In genomic region chr17:35315283-35315682, GRCh38 we compare ENCODE assay signal across 10 cellular contexts. TPM values are rescaled to one million over a fixed set of nuclear protein-coding genes. Genes with fewer than 3 reads are reported as not detected.
DNase-seq lines count a peak whose midpoint lies in the region; ATAC-seq and TF ChIP-seq lines count a peak whose summit lies in the region.
"Had no signal": no experiment of that assay in that cellular context is flagged by ENCODE, and none has a peak within 500 bp of the region (broad histone marks: within the 10 kb centered on the region; RNA-seq: fewer than 3 reads in every experiment).

No MANE protein-coding gene starts in this region.

- H3K27me3 Mint-ChIP-seq in stimulated activated naive CD8-positive, alpha-beta T cell treated with anti-CD3 and anti-CD28 coated beads, Interleukin-15, Interleukin-2, amounts not matched to agents 100 ng/mL and 50 ng/mL, for 24 hours = no peaks in the 10 kb centered on the region
- H3K27me3 Mint-ChIP-seq in activated CD8-positive, alpha-beta T cell treated with anti-CD3 and anti-CD28 coated beads for 36 hours = no peaks in the 10 kb centered on the region

- no peak overlapping the region for H3K4me2 ChIP-seq in MM.1S (ENCODE audit: low read depth, low read length)
- H3K4me2 ChIP-seq: KMS-11 had no signal

- H3K4me3 ChIP-seq in breast epithelium (no peak overlapping the region), MM.1S (ENCODE audit: low read length) (no peak overlapping the region)

- TF ChIP-seq POLR2A in breast epithelium (IDR thresholded peaks at IDR 0.05) = no peak

- no peak overlapping the region for H3K27ac Mint-ChIP-seq in stimulated activated naive CD8-positive, alpha-beta T cell treated with anti-CD3 and anti-CD28 coated beads, Interleukin-15, Interleukin-2, amounts not matched to agents 100 ng/mL and 50 ng/mL, for 24 hours
- no peak overlapping the region for H3K27ac Mint-ChIP-seq in activated CD8-positive, alpha-beta T cell treated with anti-CD3 and anti-CD28 coated beads for 36 hours

- POLR2A ChIA-PET in activated CD8-positive, alpha-beta T cell treated with anti-CD3 and anti-CD28 coated beads for 36 hours (lab: Charles Lee) = interaction anchor here (4.0 kb wide), 1 partner anchor 223 kb away, joined by 35 read pairs; the partner anchor contains the start of gene SLFN12L

- H3K4me1 ChIP-seq in breast epithelium = peaks cover 5 to 23% of the 10 kb centered on the region in 2 donors
- 0 out of 2 replicates have a peak, but pooled peaks cover 6% of the 10 kb centered on the region for H3K4me1 ChIP-seq in MM.1S (ENCODE audit: low read length)

- H3K9ac ChIP-seq in MM.1S (ENCODE audit: low read length) = no peak overlapping the region
- H3K9ac ChIP-seq: KMS-11 had no signal

- H3K4me1 Mint-ChIP-seq in stimulated activated naive CD8-positive, alpha-beta T cell treated with anti-CD3 and anti-CD28 coated beads, Interleukin-15, Interleukin-2, amounts not matched to agents 100 ng/mL and 50 ng/mL, for 24 hours (ENCODE audit: low read depth) = peaks cover 39% of the 10 kb centered on the region
- H3K4me1 Mint-ChIP-seq in activated CD8-positive, alpha-beta T cell treated with anti-CD3 and anti-CD28 coated beads for 36 hours (ENCODE audit: low read depth) = peaks cover 49% of the 10 kb centered on the region

- no peaks in the 10 kb centered on the region for H3K9me2 ChIP-seq in MM.1S (replicated peaks; ENCODE audit: insufficient read depth, low read length)

- CTCF ChIA-PET in activated CD8-positive, alpha-beta T cell treated with anti-CD3 and anti-CD28 coated beads for 36 hours (lab: Charles Lee) = interaction anchor here (0.9 kb wide), 1 partner anchor 224 kb away, joined by 4 read pairs; no protein-coding TSS in a partner anchor

- no peaks in the 10 kb centered on the region for H3K9me3 Mint-ChIP-seq in stimulated activated naive CD8-positive, alpha-beta T cell treated with anti-CD3 and anti-CD28 coated beads, Interleukin-15, Interleukin-2, amounts not matched to agents 100 ng/mL and 50 ng/mL, for 24 hours
- H3K9me3 Mint-ChIP-seq in activated CD8-positive, alpha-beta T cell treated with anti-CD3 and anti-CD28 coated beads for 36 hours = no peaks in the 10 kb centered on the region

- peaks cover 6% of the 10 kb centered on the region for H3K36me3 Mint-ChIP-seq in stimulated activated naive CD8-positive, alpha-beta T cell treated with anti-CD3 and anti-CD28 coated beads, Interleukin-15, Interleukin-2, amounts not matched to agents 100 ng/mL and 50 ng/mL, for 24 hours (ENCODE audit: low read depth)
- H3K36me3 Mint-ChIP-seq in activated CD8-positive, alpha-beta T cell treated with anti-CD3 and anti-CD28 coated beads for 36 hours (ENCODE audit: low read depth) = peaks cover 3% of the 10 kb centered on the region

- DNase-seq in stimulated activated naive CD8-positive, alpha-beta T cell treated with anti-CD3 and anti-CD28 coated beads, Interleukin-15, Interleukin-2, amounts not matched to agents 100 U/mL and 50 U/mL, for 24 hours = no peak
- DNase-seq in breast epithelium (ENCODE audit: low spot score in 2 of 2) (no peak), lung microvascular endothelial cell (ENCODE audit: low read depth in 2 of 2) (peak; percentile 58 to 71), MM.1S (no peak), RPMI8226 (no peak)
- DNase-seq in activated CD8-positive, alpha-beta T cell treated with anti-CD3 and anti-CD28 coated beads for 36 hours = no peak
- DNase-seq: effector memory CD4-positive, alpha-beta T cell had no signal

- peak overlapping the region; percentile 72 to 86 for H3K27ac ChIP-seq in breast epithelium
- no peak overlapping the region for H3K27ac ChIP-seq in MM.1S (ENCODE audit: low read length)
- H3K27ac ChIP-seq: KMS-11 had no signal

- no peaks in the 10 kb centered on the region for H3K79me2 ChIP-seq in MM.1S (ENCODE audit: low read length)

- H2AFZ ChIP-seq in MM.1S (ENCODE audit: low read length) = no peak overlapping the region

- no peaks in the 10 kb centered on the region for H3K27me3 ChIP-seq in breast epithelium
- no peaks in the 10 kb centered on the region for H3K27me3 ChIP-seq in MM.1S (replicated peaks; ENCODE audit: insufficient read depth, low read length)

- no peak for ATAC-seq in stimulated activated naive CD8-positive, alpha-beta T cell treated with anti-CD3 and anti-CD28 coated beads, Interleukin-15, Interleukin-2, amounts not matched to agents 100 U/mL and 50 U/mL, for 24 hours
- no peak for ATAC-seq in activated CD8-positive, alpha-beta T cell treated with anti-CD3 and anti-CD28 coated beads for 36 hours
- ATAC-seq in HG03565 (IDR thresholded peaks at IDR 0.05; ENCODE audit: unreplicated experiment) = no peak

- no peaks in the 10 kb centered on the region for H3K9me3 ChIP-seq in breast epithelium
- no peaks in the 10 kb centered on the region for H3K9me3 ChIP-seq in MM.1S (replicated peaks; ENCODE audit: insufficient read depth, low read length)

- H3K4me3 Mint-ChIP-seq in stimulated activated naive CD8-positive, alpha-beta T cell treated with anti-CD3 and anti-CD28 coated beads, Interleukin-15, Interleukin-2, amounts not matched to agents 100 ng/mL and 50 ng/mL, for 24 hours = peak overlapping the region; percentile 23
- no peak overlapping the region for H3K4me3 Mint-ChIP-seq in activated CD8-positive, alpha-beta T cell treated with anti-CD3 and anti-CD28 coated beads for 36 hours

- H3F3A ChIP-seq in MM.1S (ENCODE audit: insufficient read depth, low read length) = no peaks in the 10 kb centered on the region

- intact Hi-C loops in breast epithelium (cut with DNase I; ENCODE audit: low total_unique reads) = no loop called here
- intact Hi-C loops in activated CD8-positive, alpha-beta T cell treated with anti-CD3 and anti-CD28 coated beads for 36 hours (cut with micrococcal nuclease) = no loop called here

- no peaks in the 10 kb centered on the region for H4K20me1 ChIP-seq in MM.1S (ENCODE audit: insufficient read depth, low read length)

- TF ChIP-seq CTCF in breast epithelium (IDR thresholded peaks at IDR 0.05) (no peak), MM.1S (IDR thresholded peaks at IDR 0.05; ENCODE audit: low read length) (no peak)
- no peak for TF ChIP-seq CTCF in activated CD8-positive, alpha-beta T cell treated with anti-CD3 and anti-CD28 coated beads for 36 hours (IDR thresholded peaks at IDR 0.05)

- H3K36me3 ChIP-seq in breast epithelium = no peaks in the 10 kb centered on the region
- no peaks in the 10 kb centered on the region for H3K36me3 ChIP-seq in MM.1S (replicated peaks; ENCODE audit: insufficient read depth, low read length)

RNA-seq across cellular contexts. Expression of gene SLFN11, which starts 58.1 kb away (rescaled TPM):
- total RNA-seq in breast epithelium (10 to 100 TPM; 26.9 to 57.1 (median 40.0) TPM), lung microvascular endothelial cell (28.3 and 55.6 TPM in 2 replicates)
- total RNA-seq in activated CD8-positive, alpha-beta T cell treated with anti-CD3 and anti-CD28 coated beads for 36 hours = 100 to 1,000 TPM in 1 of 2 experiments, 10 to 100 TPM in 1; 95.8 to 106 TPM

Comparison
In these comparisons a context has a peak if more than half of its experiments do, and no peak if none do; other contexts are left out.
1. DNase-seq: peak in lung microvascular endothelial cell (2 of 2); none in stimulated activated naive CD8-positive, alpha-beta T cell treated with anti-CD3 and anti-CD28 coated beads, Interleukin-15, Interleukin-2, amounts not matched to agents 100 U/mL and 50 U/mL, for 24 hours (single experiment), breast epithelium (0 of 2), MM.1S (single experiment), activated CD8-positive, alpha-beta T cell treated with anti-CD3 and anti-CD28 coated beads for 36 hours (single experiment) and RPMI8226 (single experiment).